Comparison of ENCODE assay signal across 8 cellular contexts in genomic region chrX:32448320-32448719, GRCh38.
DNase-seq lines count a peak whose midpoint lies in the region; ATAC-seq and TF ChIP-seq lines count a peak whose summit lies in the region.

No MANE protein-coding gene starts in this region.

- no peak overlapping the region for H3K4me3 ChIP-seq in GM12865 (ENCODE audit: low read depth, low read length)

- ATAC-seq in GM21367 (IDR thresholded peaks at IDR 0.05; ENCODE audit: unreplicated experiment) (peak; percentile 99), HG03521 (IDR thresholded peaks at IDR 0.05; ENCODE audit: unreplicated experiment) (peak; percentile 99)

- TF ChIP-seq CTCF in GM12865 (IDR thresholded peaks at IDR 0.05; ENCODE audit: insufficient read depth, low read depth, low read length, missing control alignments), result no peak

- DNase-seq in GM12865 (ENCODE audit: low read depth), result peak; percentile 52
- DNase-seq in amniotic epithelial cell (ENCODE audit: low read depth), result peak; percentile 9
- no peak for DNase-seq in HPDE6-E6E7 (ENCODE audit: extremely low spot score)
- no peak for DNase-seq in EL
- DNase-seq in NCI-H1105 treated with DMSO at 0.1 percent for 48 hours (lab: John Stamatoyannopoulos, UW), result no peak
- DNase-seq in NCI-H2171 (lab: John Stamatoyannopoulos, UW), result no peak

Comparison
In these comparisons a context has a peak if more than half of its experiments do, and no peak if none do; other contexts are left out.
1. DNase-seq: peak in GM12865 (single experiment) and amniotic epithelial cell (single experiment); none in HPDE6-E6E7 (single experiment), EL (single experiment), NCI-H1105 treated with DMSO at 0.1 percent for 48 hours (single experiment) and NCI-H2171 (single experiment).